In the genomic region with DNA sequence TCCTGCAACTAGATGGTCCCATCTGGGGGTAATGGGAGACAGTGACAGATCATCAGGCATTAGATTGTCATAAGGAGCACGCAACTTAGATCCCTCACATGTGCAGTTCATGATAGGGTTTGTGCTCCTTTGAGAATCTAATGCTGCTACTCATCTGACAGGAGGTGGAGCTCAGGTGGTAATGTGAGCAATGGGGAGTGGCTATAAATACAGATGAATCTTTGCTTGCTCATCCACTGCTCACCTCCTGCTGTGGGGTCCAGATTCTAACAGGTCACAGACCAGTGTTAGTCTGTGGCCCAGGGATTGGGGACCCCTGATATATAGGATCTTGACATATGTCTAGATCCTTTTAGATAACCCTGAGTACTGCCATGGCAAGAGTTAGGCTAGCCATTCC, we compare ENCODE assay signal across 30 cellular contexts. TPM values are rescaled to one million over a fixed set of nuclear protein-coding genes. Genes with fewer than 3 reads are reported as not detected.
"Had no signal": no experiment of that assay in that cellular context is flagged by ENCODE, and none has a peak within 500 bp of the region (broad histone marks: within the 10 kb centered on the region; RNA-seq: fewer than 3 reads in every experiment).

No MANE protein-coding gene starts in this region.

- H3K36me3 ChIP-seq: adrenal gland, Peyer's patch had no signal

- H3K4me2 ChIP-seq: KMS-11 had no signal

- H3K4me3 ChIP-seq: adrenal gland, body of pancreas, Peyer's patch had no signal

- FAIRE-seq: astrocyte had no signal

- ATAC-seq: activated naive CD4-positive, alpha-beta T cell treated with anti-CD3 and anti-CD28 coated beads, Interleukin-2, amount 50 U/mL, for 72 hours; body of pancreas; Right ventricle myocardium inferior; SK-N-SH treated with all-trans-retinoic acid at 6 μM for 48 hours; T-cell had no signal

- H3K9me3 ChIP-seq: adrenal gland had no signal

- H3K4me1 ChIP-seq: adrenal gland, body of pancreas, Peyer's patch had no signal

- H3K9ac ChIP-seq: KMS-11 had no signal

- H3K27ac ChIP-seq: adrenal gland, body of pancreas, KMS-11, Peyer's patch, VCaP had no signal

- H3K27me3 ChIP-seq: adrenal gland, body of pancreas, Peyer's patch had no signal

- DNase-seq: activated B cell treated with CpG ODN at 0.5 μM for 24 hours; activated CD4-positive, alpha-beta memory T cell treated with anti-CD3 and anti-CD28 coated beads for 36 hours; activated CD4-positive, alpha-beta T cell treated with anti-CD3 and anti-CD28 coated beads for 4 hours; activated CD4-positive, alpha-beta T cell treated with anti-CD3 and anti-CD28 coated beads, Interleukin-2, amount 50 U/mL, for 1 hour; activated CD4-positive, CD25-positive, alpha-beta regulatory T cell treated with anti-CD3 and anti-CD28 coated beads, Interleukin-2, amount 50 U/mL, for 72 hours; activated CD8-positive, alpha-beta memory T cell treated with anti-CD3 and anti-CD28 coated beads, Interleukin-2, amount 50 U/mL, for 48 hours; activated gamma-delta T cell; activated naive CD4-positive, alpha-beta T cell treated with Interleukin-2 at 50 U/mL for 16 hours; activated T-cell treated with anti-CD3 and anti-CD28 coated beads, Interleukin-2, amount 50 U/mL, for 48 hours; adrenal gland; body of pancreas; NCI-H1105; NCI-H1417 treated with DMSO at 0.1 percent for 48 hours; NCI-H1930; NCI-H2081 treated with DMSO at 0.1 percent for 48 hours; NCI-H345; NCI-H524 treated with DMSO at 0.1 percent for 48 hours; Peyer's patch; RPMI8226; SIG-M5; T-cell; T-helper 2 cell; T-helper 9 cell had no signal

RNA-seq across cellular contexts. Expression of a gene that starts 52.7 kb away (rescaled TPM):
- total RNA-seq: activated naive CD4-positive, alpha-beta T cell treated with anti-CD3 and anti-CD28 coated beads, Interleukin-2, amount 50 U/mL, for 72 hours; NCI-H460; Right ventricle myocardium inferior had no signal
